Comparison of ENCODE assay signal across 21 cellular contexts in the genomic region with DNA sequence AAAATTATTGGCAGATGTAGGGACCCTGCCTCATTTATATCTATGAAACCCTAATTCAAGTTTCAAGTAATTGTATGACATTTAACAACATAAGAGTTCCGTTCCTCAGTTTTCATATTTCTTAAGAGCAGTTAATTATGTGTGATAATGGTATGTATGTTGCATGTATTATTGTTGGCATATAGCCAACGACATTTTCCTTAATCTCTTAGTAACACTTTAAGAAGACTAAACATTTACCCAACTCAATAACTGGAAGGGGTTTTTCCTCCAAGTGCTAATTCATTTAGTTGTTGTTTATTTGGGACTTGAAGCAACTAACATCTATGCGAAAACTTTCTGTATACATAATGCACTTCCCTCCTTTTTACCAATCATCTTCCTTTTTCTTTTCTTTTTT. TPM values are rescaled to one million over a fixed set of nuclear protein-coding genes. Genes with fewer than 3 reads are reported as not detected.
DNase-seq lines count a peak whose midpoint lies in the region; ATAC-seq, FAIRE-seq and TF ChIP-seq lines count a peak whose summit lies in the region.
"Had no signal": no experiment of that assay in that cellular context is flagged by ENCODE, and none has a peak within 500 bp of the region (broad histone marks: within the 10 kb centered on the region; RNA-seq: fewer than 3 reads in every experiment).

No MANE protein-coding gene starts in this region.

- no peak overlapping the region for H3K27ac Mint-ChIP-seq in central memory CD8-positive, alpha-beta T cell (ENCODE audit: low read depth)
- no peak overlapping the region for H3K27ac Mint-ChIP-seq in nephron progenitor cell
- H3K27ac Mint-ChIP-seq: activated CD4-positive, alpha-beta T cell treated with anti-CD3 and anti-CD28 coated beads, Interleukin-2, amount 10 ng/mL, durations not matched to agents 7 days and 5 days; mesothelial cell of epicardium; T-helper 1 cell treated with Interleukin-12 subunit alpha and Interleukin-12 subunit beta and Interleukin-4 antibody, amounts not matched to agents 30 μg/mL and 1 μg/mL, for 36 hours had no signal

- H3K4me1 Mint-ChIP-seq in central memory CD8-positive, alpha-beta T cell: peaks cover 8% of the 10 kb centered on the region
- H3K4me1 Mint-ChIP-seq in nephron progenitor cell: peaks cover 35% of the 10 kb centered on the region

- no peaks in the 10 kb centered on the region for H3K9me3 ChIP-seq in Karpas-422 (ENCODE audit: low read length)
- no peaks in the 10 kb centered on the region for H3K9me3 ChIP-seq in kidney (ENCODE audit: control insufficient read depth in 1 of 2, low read length in 2 of 2)
- H3K9me3 ChIP-seq: esophagus squamous epithelium, SJCRH30, spleen had no signal

- H3K27me3 Mint-ChIP-seq in central memory CD8-positive, alpha-beta T cell: peaks cover 37% of the 10 kb centered on the region
- H3K27me3 Mint-ChIP-seq in nephron progenitor cell (ENCODE audit: low read depth, poor library complexity): peaks cover 4% of the 10 kb centered on the region

- H2AFZ ChIP-seq in Karpas-422 (ENCODE audit: low read length): no peak overlapping the region

- H3K9me3 Mint-ChIP-seq in central memory CD8-positive, alpha-beta T cell: no peaks in the 10 kb centered on the region
- H3K9me3 Mint-ChIP-seq in nephron progenitor cell: peaks cover under 1% of the 10 kb centered on the region
- H3K9me3 Mint-ChIP-seq: activated CD4-positive, alpha-beta T cell treated with anti-CD3 and anti-CD28 coated beads, Interleukin-2, amount 10 ng/mL, durations not matched to agents 7 days and 5 days; mesothelial cell of epicardium; T-helper 1 cell treated with Interleukin-12 subunit alpha and Interleukin-12 subunit beta and Interleukin-4 antibody, amounts not matched to agents 30 μg/mL and 1 μg/mL, for 36 hours had no signal

- H3K9ac ChIP-seq in Karpas-422 (ENCODE audit: low read length): peak overlapping the region; percentile 95
- no peak overlapping the region for H3K9ac ChIP-seq in kidney (ENCODE audit: low read length in 2 of 2)

- H3K79me2 ChIP-seq in Karpas-422 (ENCODE audit: low read length): peaks cover 53% of the 10 kb centered on the region

- H3K4me3 ChIP-seq in Karpas-422 (ENCODE audit: low read length) (peak overlapping the region; percentile 89), kidney (ENCODE audit: low read length in 2 of 2) (no peak overlapping the region)
- H3K4me3 ChIP-seq: cardiac muscle cell, esophagus squamous epithelium had no signal

- H3K36me3 Mint-ChIP-seq in central memory CD8-positive, alpha-beta T cell (ENCODE audit: insufficient read depth): no peaks in the 10 kb centered on the region
- H3K36me3 Mint-ChIP-seq in nephron progenitor cell (ENCODE audit: low read depth): peaks cover 8% of the 10 kb centered on the region
- H3K36me3 Mint-ChIP-seq: mesothelial cell of epicardium had no signal

- no peaks in the 10 kb centered on the region for H3K9me2 ChIP-seq in Karpas-422 (replicated peaks; ENCODE audit: insufficient read depth, low read length)

- FAIRE-seq in D721Med (lab: Jason Lieb, UNC) (peak; percentile 93), kidney (lab: Jason Lieb, UNC) (no peak)
- FAIRE-seq: HepG2 had no signal

- ATAC-seq in central memory CD8-positive, alpha-beta T cell (replicated peaks; ENCODE audit: extremely low read depth, poor library complexity, severe bottlenecking): no peak
- no peak for ATAC-seq in HG02588 (IDR thresholded peaks at IDR 0.05; ENCODE audit: unreplicated experiment)
- ATAC-seq: HepG2, left lobe of liver, Panc1 had no signal

- H3K4me2 ChIP-seq in Karpas-422 (ENCODE audit: low read depth, low read length, poor library complexity, severe bottlenecking): peak overlapping the region; percentile 76

- H3K27ac ChIP-seq in Karpas-422 (ENCODE audit: low read length): peak overlapping the region; percentile 95
- no peak overlapping the region for H3K27ac ChIP-seq in kidney (ENCODE audit: low read depth in 2 of 2, low read length in 2 of 2)
- H3K27ac ChIP-seq: cardiac muscle cell, SJCRH30 had no signal

- no peak for DNase-seq in D721Med (ENCODE audit: insufficient read length, low spot score)
- DNase-seq in Karpas-422: no peak
- DNase-seq in central memory CD8-positive, alpha-beta T cell (ENCODE audit: low spot score in 2 of 2): no peak
- DNase-seq in nephron progenitor cell: no peak
- DNase-seq in GM10266 (ENCODE audit: extremely low spot score): no peak
- DNase-seq in kidney: no peak
- DNase-seq in amniotic stem cell (lab: John Stamatoyannopoulos, UW): no peak
- DNase-seq: activated CD4-positive, alpha-beta T cell treated with anti-CD3 and anti-CD28 coated beads, Interleukin-2, amount 10 ng/mL, durations not matched to agents 7 days and 5 days; DMS79; esophagus squamous epithelium; NCI-H1694; NCI-H226; SJCRH30; spleen had no signal

- TF ChIP-seq CTCF in D721Med (IDR thresholded peaks at IDR 0.05; ENCODE audit: insufficient read depth, missing control alignments) (no peak), nephron progenitor cell (IDR thresholded peaks at IDR 0.05) (no peak), GM10266 (IDR thresholded peaks at IDR 0.05; ENCODE audit: control insufficient read depth, insufficient read depth, low read depth, missing control alignments) (no peak), kidney (IDR thresholded peaks at IDR 0.05; ENCODE audit: borderline replicate concordance, extremely low read depth, insufficient read depth) (no peak)

- H3K36me3 ChIP-seq in Karpas-422 (ENCODE audit: insufficient read depth, low read length) (peaks cover 27% of the 10 kb centered on the region), kidney (ENCODE audit: control insufficient read depth in 1 of 2, insufficient read depth in 2 of 2, low read length in 2 of 2) (no peaks in the 10 kb centered on the region)
- H3K36me3 ChIP-seq: cardiac muscle cell, esophagus squamous epithelium, SJCRH30, spleen had no signal

- H4K20me1 ChIP-seq in Karpas-422 (ENCODE audit: insufficient read depth, low read depth, low read length): no peaks in the 10 kb centered on the region

- H3K4me1 ChIP-seq in Karpas-422 (ENCODE audit: low read length): peaks cover 65% of the 10 kb centered on the region
- peaks cover 0 to 4% of the 10 kb centered on the region in 2 donors for H3K4me1 ChIP-seq in kidney (ENCODE audit: control insufficient read depth in 1 of 2, insufficient read depth in 1 of 2, low read depth in 1 of 2, low read length in 2 of 2)

- no peaks in the 10 kb centered on the region for H3K27me3 ChIP-seq in Karpas-422 (ENCODE audit: low read length)
- H3K27me3 ChIP-seq: cardiac muscle cell, esophagus squamous epithelium, SJCRH30 had no signal

- peak overlapping the region; percentile 70 for H3K4me3 Mint-ChIP-seq in central memory CD8-positive, alpha-beta T cell
- peak overlapping the region; percentile 90 for H3K4me3 Mint-ChIP-seq in nephron progenitor cell

- intact Hi-C loops in kidney (cut with DNase I): no loop called here

RNA-seq across cellular contexts. Expression of gene RALGPS2, which starts 1.5 kb away (rescaled TPM):
- 151 and 238 TPM in 2 replicates for total RNA-seq in Karpas-422 (2014; rRNA removed; shearing (Covaris generic); ENCODE audit: low replicate concordance)
- total RNA-seq in kidney: 32.8 TPM
- polyA plus RNA-seq in kidney (ENCODE audit: insufficient read depth, low read depth, low replicate concordance): 3.6 TPM
